25 cellular contexts compared by ENCODE assay signal in genomic region chr5:57741326-57741725, GRCh38.
A peak's percentile ranks its signal among the peaks of the same experiment; 100 is the strongest.
DNase-seq lines count a peak whose midpoint lies in the region; ATAC-seq and TF ChIP-seq lines count a peak whose summit lies in the region.
"Had no signal": no experiment of that assay in that cellular context is flagged by ENCODE, and none has a peak within 500 bp of the region (broad histone marks: within the 10 kb centered on the region; RNA-seq: fewer than 3 reads in every experiment).

No MANE protein-coding gene starts in this region.

- no peak overlapping the region for H3K27ac Mint-ChIP-seq in osteocyte (ENCODE audit: unreplicated experiment)
- H3K27ac Mint-ChIP-seq: CD4-positive, alpha-beta T cell; H9; HFFc6 had no signal

- no peaks in the 10 kb centered on the region for H3K27me3 ChIP-seq in RWPE2 (ENCODE audit: insufficient read depth, poor library complexity, severe bottlenecking)
- H3K27me3 ChIP-seq: BLaER1 treated with 17β-estradiol and CSF1 and Interleukin-3, amounts not matched to agents 10 nM and 100 nM had no signal

- H3K4me3 ChIP-seq in RWPE2 (ENCODE audit: severe bottlenecking) = no peak overlapping the region
- H3K4me3 ChIP-seq: BLaER1 treated with 17β-estradiol and CSF1 and Interleukin-3, amounts not matched to agents 10 nM and 100 nM; GM23248; SK-N-MC had no signal

- no peaks in the 10 kb centered on the region for H3K36me3 Mint-ChIP-seq in osteocyte (ENCODE audit: unreplicated experiment)

- peaks cover 26% of the 10 kb centered on the region for H3K4me1 ChIP-seq in RWPE2 (ENCODE audit: insufficient read depth, poor library complexity, severe bottlenecking)
- H3K4me1 ChIP-seq: BLaER1 treated with 17β-estradiol and CSF1 and Interleukin-3, amounts not matched to agents 10 nM and 100 nM had no signal

- peak overlapping the region; percentile 24 for H3K27ac ChIP-seq in RWPE2 (ENCODE audit: poor library complexity, severe bottlenecking)
- H3K27ac ChIP-seq: BLaER1 treated with 17β-estradiol and CSF1 and Interleukin-3, amounts not matched to agents 10 nM and 100 nM; GM23248; SK-N-MC had no signal

- no peak for TF ChIP-seq CTCF in RWPE2 (IDR thresholded peaks at IDR 0.05; ENCODE audit: poor library complexity, severe bottlenecking)
- TF ChIP-seq CTCF in omental fat pad (IDR thresholded peaks at IDR 0.05) = no peak
- no peak for TF ChIP-seq CTCF in osteocyte (IDR thresholded peaks at IDR 0.05)

- peak; percentile 53 for DNase-seq in M059J (ENCODE audit: low read depth)
- no peak for DNase-seq in RWPE2 (ENCODE audit: low spot score)
- peak; percentile 1 to 70 for DNase-seq in dermis microvascular lymphatic vessel endothelial cell (ENCODE audit: low read depth in 2 of 2)
- peak; percentile 40 to 63 for DNase-seq in lung microvascular endothelial cell (ENCODE audit: low read depth in 2 of 2)
- no peak for DNase-seq in omental fat pad (ENCODE audit: low spot score)
- no peak for DNase-seq in osteocyte (ENCODE audit: extremely low spot score, unreplicated experiment)
- DNase-seq: AML-193; CD4-positive, alpha-beta T cell; COR-L47; DMS53; GM23248; H9; HFFc6; KBM-7; MM.1S; NCI-H1417; NCI-H1694 treated with DMSO at 0.1 percent for 48 hours; NCI-H2081; NCI-H2171 treated with DMSO at 0.1 percent for 48 hours; NCI-H524; NCI-H774; SIG-M5 had no signal

- no peaks in the 10 kb centered on the region for H3K9me3 Mint-ChIP-seq in osteocyte (ENCODE audit: unreplicated experiment)
- H3K9me3 Mint-ChIP-seq: CD4-positive, alpha-beta T cell; H9; HFFc6 had no signal

- H3K27me3 Mint-ChIP-seq in osteocyte (ENCODE audit: unreplicated experiment) = no peaks in the 10 kb centered on the region
- H3K27me3 Mint-ChIP-seq: CD4-positive, alpha-beta T cell had no signal

- H3K9me3 ChIP-seq in RWPE2 (ENCODE audit: severe bottlenecking) = no peaks in the 10 kb centered on the region
- H3K9me3 ChIP-seq: BLaER1 treated with 17β-estradiol and CSF1 and Interleukin-3, amounts not matched to agents 10 nM and 100 nM had no signal

- H3K36me3 ChIP-seq in RWPE2 (ENCODE audit: low read depth) = no peaks in the 10 kb centered on the region
- H3K36me3 ChIP-seq: BLaER1 treated with 17β-estradiol and CSF1 and Interleukin-3, amounts not matched to agents 10 nM and 100 nM had no signal

- H3K4me1 Mint-ChIP-seq in osteocyte (ENCODE audit: unreplicated experiment) = peaks cover 24% of the 10 kb centered on the region

- H3K4me3 Mint-ChIP-seq in osteocyte (ENCODE audit: unreplicated experiment) = no peak overlapping the region
- H3K4me3 Mint-ChIP-seq: CD4-positive, alpha-beta T cell; H9; HFFc6 had no signal

- ATAC-seq in RWPE2 (ENCODE audit: low read depth) (peak; percentile 78), omental fat pad (ENCODE audit: low FRiP score) (no peak), HG03457 (IDR thresholded peaks at IDR 0.05; ENCODE audit: unreplicated experiment) (no peak)

Comparison
In these comparisons a context has a peak if more than half of its experiments do, and no peak if none do; other contexts are left out.
1. DNase-seq: peak in M059J (single experiment), dermis microvascular lymphatic vessel endothelial cell (2 of 2) and lung microvascular endothelial cell (2 of 2); none in RWPE2 (single experiment), omental fat pad (single experiment) and osteocyte (single experiment).